Comparison of ENCODE assay signal across 16 cellular contexts in genomic region chr12:50790081-50790480, GRCh38. TPM values are rescaled to one million over a fixed set of nuclear protein-coding genes. Genes with fewer than 3 reads are reported as not detected.
DNase-seq lines count a peak whose midpoint lies in the region; TF ChIP-seq lines count a peak whose summit lies in the region.
"Had no signal": no experiment of that assay in that cellular context is flagged by ENCODE, and none has a peak within 500 bp of the region (broad histone marks: within the 10 kb centered on the region; RNA-seq: fewer than 3 reads in every experiment).

No MANE protein-coding gene starts in this region.

- peaks cover 10% of the 10 kb centered on the region for H3K4me1 Mint-ChIP-seq in endothelial cell (ENCODE audit: unreplicated experiment)
- H3K4me1 Mint-ChIP-seq: H9 had no signal

- no peak overlapping the region for H3K27ac Mint-ChIP-seq in endothelial cell (ENCODE audit: unreplicated experiment)
- H3K27ac Mint-ChIP-seq: H9 had no signal

- H3K27ac ChIP-seq in HL-60 (replicated peaks), result no peak overlapping the region
- H3K27ac ChIP-seq: SJCRH30 had no signal

- TF ChIP-seq CTCF in HL-60 (IDR thresholded peaks at IDR 0.05; ENCODE audit: insufficient read depth, low read length) (no peak), choroid plexus epithelial cell (conservative IDR thresholded peaks at IDR 0.05; ENCODE audit: low read depth, low read length) (no peak), endothelial cell (IDR thresholded peaks at IDR 0.05; ENCODE audit: unreplicated experiment) (no peak)

- H3K27me3 Mint-ChIP-seq in endothelial cell (ENCODE audit: unreplicated experiment), result peaks cover 3% of the 10 kb centered on the region

- H3K36me3 Mint-ChIP-seq in endothelial cell (ENCODE audit: low read depth, unreplicated experiment), result peaks cover 19% of the 10 kb centered on the region

- no peaks in the 10 kb centered on the region for H3K27me3 ChIP-seq in HL-60 (ENCODE audit: insufficient read depth, poor library complexity, severe bottlenecking)
- H3K27me3 ChIP-seq: SJCRH30 had no signal

- DNase-seq in Daoy (ENCODE audit: low read depth) (peak; percentile 20), HL-60 (ENCODE audit: low read depth in 1 of 2, low spot score in 1 of 2) (peak; percentile 8 to 43), NCI-H226 (peak; percentile 33), choroid plexus epithelial cell (ENCODE audit: low read depth) (peak; percentile 21), UCSD-AML1 (lab: John Stamatoyannopoulos, UW; ENCODE audit: unreplicated experiment) (no peak), endothelial cell (ENCODE audit: low spot score) (no peak), amniotic stem cell (lab: John Stamatoyannopoulos, UW) (no peak), HPDE6-E6E7 (ENCODE audit: extremely low spot score) (no peak)
- DNase-seq: H9, NCI-H187 treated with DMSO at 0.1 percent for 48 hours, NCI-H446, OCI-M1, RPMI8226, SJCRH30 had no signal

- no peaks in the 10 kb centered on the region for H3K9me3 Mint-ChIP-seq in endothelial cell (ENCODE audit: unreplicated experiment)

- H3K4me3 ChIP-seq in HL-60 (replicated peaks; ENCODE audit: insufficient read depth, low read length), result no peak overlapping the region
- no peak overlapping the region for H3K4me3 ChIP-seq in choroid plexus epithelial cell (ENCODE audit: low read depth, low read length)
- H3K4me3 ChIP-seq: SJCRH30 had no signal

- no peak overlapping the region for H3K4me3 Mint-ChIP-seq in endothelial cell (ENCODE audit: unreplicated experiment)
- H3K4me3 Mint-ChIP-seq: CD14-positive monocyte, H9 had no signal

RNA-seq across cellular contexts. Expression of gene ATF1, which starts 26.2 kb away (rescaled TPM):
- total RNA-seq in Daoy (2014; rRNA removed; shearing (Covaris generic)), result 21.8 and 37.5 TPM in 2 replicates
- total RNA-seq in endothelial cell (ENCODE audit: unreplicated experiment), result 16.2 TPM

RNA-seq across cellular contexts. Expression of gene TMPRSS12, which starts 52.6 kb away (rescaled TPM):
- not detected in 2 replicates for total RNA-seq in Daoy (2014; rRNA removed; shearing (Covaris generic))
- total RNA-seq in endothelial cell (ENCODE audit: unreplicated experiment), result not detected
- total RNA-seq: H9, HT1080, SJCRH30 had no signal

Comparison
In these comparisons a context has a peak if more than half of its experiments do, and no peak if none do; other contexts are left out.
1. DNase-seq: peak in Daoy (single experiment), HL-60 (2 of 2), NCI-H226 (single experiment) and choroid plexus epithelial cell (single experiment); none in UCSD-AML1 (single experiment), endothelial cell (single experiment), amniotic stem cell (single experiment) and HPDE6-E6E7 (single experiment).